Comparison of ENCODE assay signal across 8 cellular contexts in the genomic region with DNA sequence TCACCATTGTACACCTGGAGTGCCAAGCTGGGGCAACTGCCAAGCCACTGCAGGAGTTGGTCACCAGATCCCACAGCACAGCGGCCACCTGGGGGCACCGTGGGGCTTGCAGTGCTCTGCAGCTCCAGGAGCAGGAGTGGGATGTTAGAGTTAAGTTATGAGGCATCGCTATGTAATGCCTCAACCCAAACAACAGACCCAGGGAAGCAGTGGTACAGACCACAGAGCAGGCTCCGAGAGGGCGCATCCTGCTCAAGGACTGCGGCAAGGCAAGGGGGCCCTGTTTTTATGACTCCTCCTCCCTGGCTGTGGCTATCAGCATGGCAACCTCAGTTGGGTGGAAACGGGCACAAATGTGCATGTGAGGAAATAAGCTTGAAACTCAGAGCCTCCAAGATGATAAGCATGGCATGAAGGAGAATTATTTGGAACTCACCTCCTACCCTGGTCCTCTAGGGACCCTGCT.
DNase-seq lines count a peak whose midpoint lies in the region; ATAC-seq, FAIRE-seq and TF ChIP-seq lines count a peak whose summit lies in the region.

No MANE protein-coding gene starts in this region.

- peak overlapping the region; percentile 0 for H3K27ac ChIP-seq in cingulate gyrus (ENCODE audit: low read depth, low read length)
- no peak overlapping the region for H3K27ac ChIP-seq in HepG2 (ENCODE audit: extremely low read length, insufficient read depth, low read length)

- ATAC-seq in HepG2 (peak; percentile 93), GM19395 (IDR thresholded peaks at IDR 0.05; ENCODE audit: unreplicated experiment) (no peak)

- H3K36me3 ChIP-seq in HepG2 (replicated peaks in 1 of 2; ENCODE audit: control insufficient read depth in 1 of 2, insufficient read depth in 2 of 2, low read length in 2 of 2): no peaks in the 10 kb centered on the region

- no peak for TF ChIP-seq POLR2A in HepG2 (IDR thresholded peaks at IDR 0.05; ENCODE audit: insufficient read depth in 1 of 2, low read depth in 2 of 2, low read length in 2 of 2)

- 0 out of 2 replicates have a peak, but pooled peaks cover 5% of the 10 kb centered on the region for H3K4me1 ChIP-seq in HepG2 (ENCODE audit: insufficient read depth, low read length)

- CTCF ChIA-PET in HepG2 (lab: Yijun Ruan, JAX; ENCODE audit: low intra/inter-chr PET ratio, low total read pairs): interaction anchor here (1.8 kb wide), 2 partner anchors 32 to 107 kb away, joined by 4 to 7 read pairs; partner anchors contain the start of gene PITPNM2

- no peaks in the 10 kb centered on the region for H3K9me3 ChIP-seq in HepG2 (ENCODE audit: low read length)

- no peak for TF ChIP-seq EP300 in HepG2 (IDR thresholded peaks at IDR 0.05; ENCODE audit: low read depth in 2 of 2, low read length in 2 of 2)
- TF ChIP-seq EP300 in HepG2 (CRISPR knock-in tag; IDR thresholded peaks at IDR 0.05; ENCODE audit: borderline replicate concordance): no peak

- peak; percentile 39 for FAIRE-seq in HepG2 (lab: Jason Lieb, UNC)

- H3K4me2 ChIP-seq in HepG2 (ENCODE audit: low read depth, low read length): no peak overlapping the region

- peak; percentile 93 for TF ChIP-seq CTCF in HepG2 (CRISPR knock-in tag; IDR thresholded peaks at IDR 0.05)

- intact Hi-C loops in HepG2 (cut with micrococcal nuclease; ENCODE audit: unreplicated experiment): loop anchor here (1.0 to 5.0 kb wide), 2 partner anchors 109 to 195 kb away; partner anchors contain the start of gene PITPNM2

- TF ChIP-seq RAD21 in HepG2 (CRISPR knock-in tag; IDR thresholded peaks at IDR 0.05): peak; percentile 90

- no peak overlapping the region for H2AFZ ChIP-seq in HepG2 (ENCODE audit: low read length)

- H4K20me1 ChIP-seq in HepG2 (ENCODE audit: insufficient read depth, low read length): no peaks in the 10 kb centered on the region

- no peaks in the 10 kb centered on the region for H3K27me3 ChIP-seq in HepG2 (ENCODE audit: control insufficient read depth in 1 of 2, insufficient read depth in 2 of 2, low read length in 2 of 2)

- POLR2A ChIA-PET in HepG2 (lab: Yijun Ruan, JAX): interaction anchor here (0.6 to 2.9 kb wide), 3 partner anchors 26 to 1898 kb away, joined by 3 to 17 read pairs (median 4); partner anchors contain the start of genes MPHOSPH9 and MTRFR

- H3K79me2 ChIP-seq in HepG2 (ENCODE audit: insufficient read depth, low read length): no peaks in the 10 kb centered on the region

- no peak overlapping the region for H3K9ac ChIP-seq in HepG2 (ENCODE audit: insufficient read depth, low read depth, low read length)

- WGBS in HepG2 (ENCODE audit: low lambda C conversion rate): 89% methylated on average over 5 of the region's 7 CpGs

- in situ Hi-C loops in HepG2 (cut with HindIII; ENCODE audit: extremely low pct_ligation_motif_present, low pct_unique_long_range_greater_than_20kb): loop anchor here (5.0 kb wide), 1 partner anchor 189 kb away; the partner anchor contains the start of genes MPHOSPH9 and MTRFR

- DNase-seq in SIG-M5 treated with dmso at 0.1 percent for 504 hours (lab: John Stamatoyannopoulos, UW; ENCODE audit: unreplicated experiment) (peak; percentile 46), SIG-M5 (lab: John Stamatoyannopoulos, UW) (no peak), NCI-H460 (ENCODE audit: extremely low read depth, low read depth) (peak; percentile 45), HepG2 (ENCODE audit: low spot score) (peak; percentile 60)
- peak; percentile 67 for DNase-seq in activated CD4-positive, alpha-beta T cell treated with anti-CD3 and anti-CD28 coated beads, Interleukin-2, amount 50 U/mL, for 1 hour
- peak; percentile 77 for DNase-seq in stimulated activated CD4-positive, alpha-beta T cell treated with anti-CD3 and anti-CD28 coated beads, Interleukin-4, amount 100 ng/mL, for 1 hour

- H3K4me3 ChIP-seq in HepG2 (replicated peaks in 1 of 3; ENCODE audit: insufficient read depth in 1 of 3, low read depth in 2 of 3, low read length in 3 of 3): no peak overlapping the region

- no TSS peak for BruUV-seq in HepG2 (replicated peaks; lab: Mats Ljungman, UMichigan)

TF ChIP-seq in HepG2, 621 proteins besides CTCF, POLR2A, EP300 and RAD21 (continues in another document):
- no peak for TF ChIP-seq JARID2 (CRISPR knock-in tag; IDR thresholded peaks at IDR 0.05; ENCODE audit: insufficient replicate concordance)
- TF ChIP-seq MAFF (IDR thresholded peaks at IDR 0.05; ENCODE audit: low read depth, low read length): no peak
- TF ChIP-seq, protein P1, sequence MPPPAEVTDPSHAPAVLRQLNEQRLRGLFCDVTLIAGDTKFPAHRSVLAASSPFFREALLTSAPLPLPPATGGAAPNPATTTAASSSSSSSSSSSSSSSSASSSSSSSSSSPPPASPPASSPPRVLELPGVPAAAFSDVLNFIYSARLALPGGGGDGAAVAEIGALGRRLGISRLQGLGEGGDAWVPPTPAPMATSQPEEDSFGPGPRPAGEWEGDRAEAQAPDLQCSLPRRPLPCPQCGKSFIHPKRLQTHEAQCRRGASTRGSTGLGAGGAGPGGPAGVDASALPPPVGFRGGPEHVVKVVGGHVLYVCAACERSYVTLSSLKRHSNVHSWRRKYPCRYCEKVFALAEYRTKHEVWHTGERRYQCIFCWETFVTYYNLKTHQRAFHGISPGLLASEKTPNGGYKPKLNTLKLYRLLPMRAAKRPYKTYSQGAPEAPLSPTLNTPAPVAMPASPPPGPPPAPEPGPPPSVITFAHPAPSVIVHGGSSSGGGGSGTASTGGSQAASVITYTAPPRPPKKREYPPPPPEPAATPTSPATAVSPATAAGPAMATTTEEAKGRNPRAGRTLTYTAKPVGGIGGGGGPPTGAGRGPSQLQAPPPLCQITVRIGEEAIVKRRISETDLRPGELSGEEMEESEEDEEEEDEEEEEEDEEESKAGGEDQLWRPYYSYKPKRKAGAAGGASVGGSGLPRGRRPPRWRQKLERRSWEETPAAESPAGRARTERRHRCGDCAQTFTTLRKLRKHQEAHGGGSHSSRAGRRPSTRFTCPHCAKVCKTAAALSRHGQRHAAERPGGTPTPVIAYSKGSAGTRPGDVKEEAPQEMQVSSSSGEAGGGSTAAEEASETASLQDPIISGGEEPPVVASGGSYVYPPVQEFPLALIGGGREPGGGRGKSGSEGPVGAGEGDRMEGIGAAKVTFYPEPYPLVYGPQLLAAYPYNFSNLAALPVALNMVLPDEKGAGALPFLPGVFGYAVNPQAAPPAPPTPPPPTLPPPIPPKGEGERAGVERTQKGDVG (CRISPR knock-in tag; IDR thresholded peaks at IDR 0.05; ENCODE audit: borderline replicate concordance): no peak
- TF ChIP-seq, protein P2, sequence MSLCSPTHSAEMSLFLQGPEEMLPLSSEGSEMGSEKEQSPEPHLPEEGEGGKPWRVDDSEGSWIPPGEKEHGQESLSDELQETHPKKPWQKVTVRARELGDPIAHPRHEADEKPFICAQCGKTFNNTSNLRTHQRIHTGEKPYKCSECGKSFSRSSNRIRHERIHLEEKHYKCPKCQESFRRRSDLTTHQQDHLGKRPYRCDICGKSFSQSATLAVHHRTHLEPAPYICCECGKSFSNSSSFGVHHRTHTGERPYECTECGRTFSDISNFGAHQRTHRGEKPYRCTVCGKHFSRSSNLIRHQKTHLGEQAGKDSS (CRISPR knock-in tag; IDR thresholded peaks at IDR 0.05; ENCODE audit: borderline replicate concordance, low read depth): no peak
- TF ChIP-seq FOXA1 (IDR thresholded peaks at IDR 0.05): no peak
- TF ChIP-seq FOXA1 (CRISPR knock-in tag; IDR thresholded peaks at IDR 0.05): no peak
- TF ChIP-seq NFYC (CRISPR knock-in tag; IDR thresholded peaks at IDR 0.05): no peak
- no peak for TF ChIP-seq ZFP1 (CRISPR knock-in tag; IDR thresholded peaks at IDR 0.05)
- TF ChIP-seq ZFP91 (CRISPR knock-in tag; IDR thresholded peaks at IDR 0.05; ENCODE audit: borderline replicate concordance): peak; percentile 55
- no peak for TF ChIP-seq NFKBIZ (CRISPR knock-in tag; IDR thresholded peaks at IDR 0.05)
- 0 out of 2 replicates have a peak, but pooled peaks have one; percentile 36 for TF ChIP-seq KDM4B (CRISPR knock-in tag; IDR thresholded peaks at IDR 0.05)
- TF ChIP-seq KDM2A (CRISPR knock-in tag; IDR thresholded peaks at IDR 0.05; ENCODE audit: borderline replicate concordance, low read depth): peak; percentile 69; the same call in 1 of the 2 replicates
- TF ChIP-seq XBP1 (CRISPR knock-in tag; IDR thresholded peaks at IDR 0.05): no peak
- no peak for TF ChIP-seq ZNF878 (CRISPR knock-in tag; IDR thresholded peaks at IDR 0.05)
- TF ChIP-seq ZNF264 (CRISPR knock-in tag; IDR thresholded peaks at IDR 0.05): no peak
- TF ChIP-seq ZNF138 (CRISPR knock-in tag; IDR thresholded peaks at IDR 0.05; ENCODE audit: low read depth): no peak
- TF ChIP-seq SMC3 (IDR thresholded peaks at IDR 0.05; ENCODE audit: low read length): peak; percentile 82
- TF ChIP-seq SOX5 (CRISPR knock-in tag; IDR thresholded peaks at IDR 0.05; ENCODE audit: borderline replicate concordance): 0 out of 2 replicates have a peak, but pooled peaks have one; percentile 13
